28 cellular contexts compared by ENCODE assay signal in genomic region chr12:131004166-131004565, GRCh38. TPM values are rescaled to one million over a fixed set of nuclear protein-coding genes. Genes with fewer than 3 reads are reported as not detected.
DNase-seq lines count a peak whose midpoint lies in the region; ATAC-seq lines count a peak whose summit lies in the region.
"Had no signal": no experiment of that assay in that cellular context is flagged by ENCODE, and none has a peak within 500 bp of the region (broad histone marks: within the 10 kb centered on the region; RNA-seq: fewer than 3 reads in every experiment).

No MANE protein-coding gene starts in this region.

- H3K4me3 ChIP-seq in CD4-positive, alpha-beta memory T cell (ENCODE audit: low read length in 2 of 2) = no peak overlapping the region
- H3K4me3 ChIP-seq: MG63, SJSA1, testis had no signal

- H3K4me3 Mint-ChIP-seq in T-helper 17 cell = peak overlapping the region; percentile 73
- peak overlapping the region; percentile 18 to 84 (median 61) for H3K4me3 Mint-ChIP-seq in naive thymus-derived CD8-positive, alpha-beta T cell
- H3K4me3 Mint-ChIP-seq in CD4-positive, alpha-beta memory T cell = peak overlapping the region in 4 of 8 donors; percentile 46 to 66 (median 56)
- H3K4me3 Mint-ChIP-seq: activated CD4-positive, alpha-beta memory T cell treated with anti-CD3 and anti-CD28 coated beads for 36 hours; activated T-helper 1 cell treated with anti-CD3 and anti-CD28 coated beads, Interleukin-12 subunit alpha, Interleukin-12 subunit beta, Interleukin-2, Interleukin-4 antibody, amounts not matched to agents 30 ng/mL and 10 ng/mL and 1 ng/mL, durations not matched to agents 14 hours and 24 hours and 36 hours had no signal

- H3K27me3 Mint-ChIP-seq in T-helper 17 cell = peaks cover 28% of the 10 kb centered on the region
- peaks cover 0 to 8% (median 0%) of the 10 kb centered on the region in 5 donors for H3K27me3 Mint-ChIP-seq in naive thymus-derived CD8-positive, alpha-beta T cell
- H3K27me3 Mint-ChIP-seq in CD4-positive, alpha-beta memory T cell = no peaks in the 10 kb centered on the region

- H3K9me3 Mint-ChIP-seq in naive thymus-derived CD8-positive, alpha-beta T cell = peaks cover 0 to under 1% (median 0%) of the 10 kb centered on the region in 9 donors
- H3K9me3 Mint-ChIP-seq in CD4-positive, alpha-beta memory T cell = peaks cover 0 to 6% (median 0%) of the 10 kb centered on the region in 8 donors
- H3K9me3 Mint-ChIP-seq: activated CD4-positive, alpha-beta memory T cell treated with anti-CD3 and anti-CD28 coated beads for 36 hours had no signal

- H3K36me3 Mint-ChIP-seq in T-helper 17 cell (ENCODE audit: low read depth) = no peaks in the 10 kb centered on the region
- H3K36me3 Mint-ChIP-seq in naive thymus-derived CD8-positive, alpha-beta T cell = no peaks in the 10 kb centered on the region
- no peaks in the 10 kb centered on the region for H3K36me3 Mint-ChIP-seq in CD4-positive, alpha-beta memory T cell
- H3K36me3 Mint-ChIP-seq: activated CD4-positive, alpha-beta memory T cell treated with anti-CD3 and anti-CD28 coated beads for 36 hours had no signal

- intact Hi-C loops in Right ventricle myocardium inferior (cut with DNase I) = no loop called here
- intact Hi-C loops in left ventricle myocardium superior (cut with micrococcal nuclease) = no loop called here
- intact Hi-C loops in CD4-positive, alpha-beta memory T cell (cut with micrococcal nuclease) = no loop called here

- H3K4me1 ChIP-seq in CD4-positive, alpha-beta memory T cell (ENCODE audit: insufficient read depth, low read length) = no peaks in the 10 kb centered on the region
- H3K4me1 ChIP-seq: SJSA1 had no signal

- H3K27me3 ChIP-seq in CD4-positive, alpha-beta memory T cell (ENCODE audit: insufficient read depth, low read length) = no peaks in the 10 kb centered on the region
- H3K27me3 ChIP-seq: MG63, SJSA1, testis had no signal

- POLR2A ChIA-PET in naive thymus-derived CD8-positive, alpha-beta T cell (lab: Charles Lee) = no interaction called here
- POLR2A ChIA-PET in CD4-positive, alpha-beta memory T cell (lab: Charles Lee; ENCODE audit: partially characterized antibody) = no interaction called here

- H3K4me1 Mint-ChIP-seq in T-helper 17 cell = no peaks in the 10 kb centered on the region
- H3K4me1 Mint-ChIP-seq in naive thymus-derived CD8-positive, alpha-beta T cell = peaks cover 0 to 3% (median 0%) of the 10 kb centered on the region in 4 donors
- peaks cover 0 to 1% (median 0%) of the 10 kb centered on the region in 4 donors for H3K4me1 Mint-ChIP-seq in CD4-positive, alpha-beta memory T cell

- no peaks in the 10 kb centered on the region for H3K36me3 ChIP-seq in CD4-positive, alpha-beta memory T cell (ENCODE audit: insufficient read depth, low read length)
- H3K36me3 ChIP-seq: MG63, SJSA1 had no signal

- H3K9me3 ChIP-seq in T-helper 17 cell (ENCODE audit: control insufficient read depth, low read length, poor library complexity, severe bottlenecking) = no peaks in the 10 kb centered on the region
- no peaks in the 10 kb centered on the region for H3K9me3 ChIP-seq in CD4-positive, alpha-beta memory T cell (ENCODE audit: control insufficient read depth in 1 of 2, low read length in 2 of 2)
- H3K9me3 ChIP-seq: MG63, SJSA1, testis had no signal

- peak overlapping the region; percentile 3 for H3K27ac Mint-ChIP-seq in T-helper 17 cell
- H3K27ac Mint-ChIP-seq in naive thymus-derived CD8-positive, alpha-beta T cell = no peak overlapping the region
- no peak overlapping the region for H3K27ac Mint-ChIP-seq in CD4-positive, alpha-beta memory T cell
- H3K27ac Mint-ChIP-seq: activated CD4-positive, alpha-beta memory T cell treated with anti-CD3 and anti-CD28 coated beads for 36 hours; activated T-helper 1 cell treated with anti-CD3 and anti-CD28 coated beads, Interleukin-12 subunit alpha, Interleukin-12 subunit beta, Interleukin-2, Interleukin-4 antibody, amounts not matched to agents 30 ng/mL and 10 ng/mL and 1 ng/mL, durations not matched to agents 14 hours and 24 hours and 36 hours had no signal

- ATAC-seq in Right ventricle myocardium inferior (no peak), left ventricle myocardium superior (no peak), T-helper 17 cell (no peak), GM19452 (IDR thresholded peaks at IDR 0.05; ENCODE audit: unreplicated experiment) (no peak)
- no peak for ATAC-seq in naive thymus-derived CD8-positive, alpha-beta T cell
- ATAC-seq: activated CD4-positive, CD25-positive, alpha-beta regulatory T cell treated with anti-CD3 and anti-CD28 coated beads, Interleukin-2, amount 50 U/mL, for 24 hours; HCT116; left lobe of liver had no signal

- no peak overlapping the region for H3K27ac ChIP-seq in CD4-positive, alpha-beta memory T cell (ENCODE audit: low read depth, low read length)
- H3K27ac ChIP-seq: KMS-11, SJSA1, testis had no signal

- CTCF ChIA-PET in CD4-positive, alpha-beta memory T cell (lab: Charles Lee; ENCODE audit: partially characterized antibody) = interaction anchor here (0.6 kb wide), 1 partner anchor 142 kb away, joined by 3 read pairs; no protein-coding TSS in a partner anchor

- DNase-seq in Right ventricle myocardium inferior (ENCODE audit: missing footprints) (peak; percentile 48), left ventricle myocardium superior (no peak), T-helper 17 cell (no peak)
- no peak for DNase-seq in naive thymus-derived CD8-positive, alpha-beta T cell
- DNase-seq in CD4-positive, alpha-beta memory T cell = no peak
- DNase-seq in activated CD4-positive, alpha-beta T cell treated with anti-CD3 and anti-CD28 coated beads for 1 hour = no peak
- DNase-seq: activated CD4-positive, alpha-beta memory T cell treated with anti-CD3 and anti-CD28 coated beads for 36 hours; activated CD8-positive, alpha-beta memory T cell treated with anti-CD3 and anti-CD28 coated beads, Interleukin-2, amount 50 U/mL, for 4 hours; AML-193; caudate nucleus; cortex of kidney; DMS153; mesendoderm; MG63; NCI-H1930; NCI-H2171 treated with DMSO at 0.1 percent for 48 hours; NCI-H510A; RPMI8226; stimulated activated naive CD4-positive, alpha-beta T cell; testis had no signal

RNA-seq across cellular contexts. Expression of gene ADGRD1, which starts 50.5 kb away (rescaled TPM):
- 89.1 TPM for total RNA-seq in Right ventricle myocardium inferior
- 83.6 TPM for total RNA-seq in left ventricle myocardium superior
- total RNA-seq in T-helper 17 cell = under 1 TPM in 1 of 2 donors, not detected in 1; 0.67 TPM
- total RNA-seq in naive thymus-derived CD8-positive, alpha-beta T cell = under 1 TPM; 0.34 to 0.36 TPM
- polyA plus RNA-seq in naive thymus-derived CD8-positive, alpha-beta T cell = under 1 TPM in 1 of 3 donors, not detected in 2; 0.20 TPM
- total RNA-seq in CD4-positive, alpha-beta memory T cell = not detected
- not detected for polyA plus RNA-seq in CD4-positive, alpha-beta memory T cell
- total RNA-seq: A673 had no signal

Comparison
In these comparisons a context has a peak if more than half of its experiments do, and no peak if none do; other contexts are left out.
1. RNA of gene ADGRD1, which starts 50.5 kb away (total RNA-seq): 89.1 TPM in Right ventricle myocardium inferior (single experiment) and 83.6 TPM in left ventricle myocardium superior (single experiment); 0.67 TPM in T-helper 17 cell, 0.34 to 0.36 TPM in naive thymus-derived CD8-positive, alpha-beta T cell and not detected in CD4-positive, alpha-beta memory T cell; every median in the first group is over 10 times any median in the second.